Comparison of ENCODE assay signal across 1 cellular context in genomic region chr2:72915907-72916742, GRCh38.
TF ChIP-seq lines count a peak whose summit lies in the region.

No MANE protein-coding gene starts in this region.

TF ChIP-seq in HEK293, 187 proteins besides CTCF, POLR2A, EP300 and RAD21 (continued from another document and continues in another):
- TF ChIP-seq ZNF704 (tag by site-specific recombination; IDR thresholded peaks at IDR 0.05), result no peak
- no peak for TF ChIP-seq BCL6B (tag by site-specific recombination; IDR thresholded peaks at IDR 0.05)
- 0 out of 2 replicates have a peak, but pooled peaks have one; percentile 47 for TF ChIP-seq SP7 (tag by site-specific recombination; IDR thresholded peaks at IDR 0.05)
- TF ChIP-seq, protein P1, sequence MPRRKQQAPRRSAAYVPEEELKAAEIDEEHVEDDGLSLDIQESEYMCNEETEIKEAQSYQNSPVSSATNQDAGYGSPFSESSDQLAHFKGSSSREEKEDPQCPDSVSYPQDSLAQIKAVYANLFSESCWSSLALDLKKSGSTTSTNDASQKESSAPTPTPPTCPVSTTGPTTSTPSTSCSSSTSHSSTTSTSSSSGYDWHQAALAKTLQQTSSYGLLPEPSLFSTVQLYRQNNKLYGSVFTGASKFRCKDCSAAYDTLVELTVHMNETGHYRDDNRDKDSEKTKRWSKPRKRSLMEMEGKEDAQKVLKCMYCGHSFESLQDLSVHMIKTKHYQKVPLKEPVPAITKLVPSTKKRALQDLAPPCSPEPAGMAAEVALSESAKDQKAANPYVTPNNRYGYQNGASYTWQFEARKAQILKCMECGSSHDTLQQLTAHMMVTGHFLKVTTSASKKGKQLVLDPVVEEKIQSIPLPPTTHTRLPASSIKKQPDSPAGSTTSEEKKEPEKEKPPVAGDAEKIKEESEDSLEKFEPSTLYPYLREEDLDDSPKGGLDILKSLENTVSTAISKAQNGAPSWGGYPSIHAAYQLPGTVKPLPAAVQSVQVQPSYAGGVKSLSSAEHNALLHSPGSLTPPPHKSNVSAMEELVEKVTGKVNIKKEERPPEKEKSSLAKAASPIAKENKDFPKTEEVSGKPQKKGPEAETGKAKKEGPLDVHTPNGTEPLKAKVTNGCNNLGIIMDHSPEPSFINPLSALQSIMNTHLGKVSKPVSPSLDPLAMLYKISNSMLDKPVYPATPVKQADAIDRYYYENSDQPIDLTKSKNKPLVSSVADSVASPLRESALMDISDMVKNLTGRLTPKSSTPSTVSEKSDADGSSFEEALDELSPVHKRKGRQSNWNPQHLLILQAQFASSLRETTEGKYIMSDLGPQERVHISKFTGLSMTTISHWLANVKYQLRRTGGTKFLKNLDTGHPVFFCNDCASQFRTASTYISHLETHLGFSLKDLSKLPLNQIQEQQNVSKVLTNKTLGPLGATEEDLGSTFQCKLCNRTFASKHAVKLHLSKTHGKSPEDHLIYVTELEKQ (tag by site-specific recombination; IDR thresholded peaks at IDR 0.05; ENCODE audit: borderline replicate concordance), result no peak
- no peak for TF ChIP-seq ZNF37A (tag by site-specific recombination; IDR thresholded peaks at IDR 0.05)
- TF ChIP-seq ZNF416 (tag by site-specific recombination; IDR thresholded peaks at IDR 0.05), result no peak
- no peak for TF ChIP-seq ZBTB48 (tag by site-specific recombination; IDR thresholded peaks at IDR 0.05)
- peak; percentile 77 for TF ChIP-seq GLIS1 (tag by site-specific recombination; IDR thresholded peaks at IDR 0.05)
- no peak for TF ChIP-seq ZNF658 (tag by site-specific recombination; IDR thresholded peaks at IDR 0.05)
- no peak for TF ChIP-seq ZSCAN30 (tag by site-specific recombination; IDR thresholded peaks at IDR 0.05)
- no peak for TF ChIP-seq ZNF501 (tag by site-specific recombination; IDR thresholded peaks at IDR 0.05)
- 0 out of 2 replicates have a peak, but pooled peaks have one; percentile 30 for TF ChIP-seq ZNF423 (tag by site-specific recombination; IDR thresholded peaks at IDR 0.05)
- TF ChIP-seq ZNF138 (tag by site-specific recombination; IDR thresholded peaks at IDR 0.05; ENCODE audit: borderline replicate concordance), result no peak
- no peak for TF ChIP-seq ZNF114 (tag by site-specific recombination; IDR thresholded peaks at IDR 0.05)
- TF ChIP-seq ZNF354C (tag by site-specific recombination; IDR thresholded peaks at IDR 0.05; ENCODE audit: borderline replicate concordance, low read depth), result no peak
- no peak for TF ChIP-seq ZNF48 (tag by site-specific recombination; IDR thresholded peaks at IDR 0.05)
- TF ChIP-seq ZNF112 (tag by site-specific recombination; IDR thresholded peaks at IDR 0.05), result no peak
- TF ChIP-seq ZNF585B (tag by site-specific recombination; IDR thresholded peaks at IDR 0.05), result no peak
- TF ChIP-seq ZEB2 (tag by site-specific recombination; IDR thresholded peaks at IDR 0.05), result no peak
- TF ChIP-seq ZNF843 (tag by site-specific recombination; IDR thresholded peaks at IDR 0.05), result no peak
- TF ChIP-seq ZNF311 (tag by site-specific recombination; IDR thresholded peaks at IDR 0.05; ENCODE audit: borderline replicate concordance), result no peak
- no peak for TF ChIP-seq YY1 (tag by site-specific recombination; IDR thresholded peaks at IDR 0.05)
- TF ChIP-seq, protein P2, sequence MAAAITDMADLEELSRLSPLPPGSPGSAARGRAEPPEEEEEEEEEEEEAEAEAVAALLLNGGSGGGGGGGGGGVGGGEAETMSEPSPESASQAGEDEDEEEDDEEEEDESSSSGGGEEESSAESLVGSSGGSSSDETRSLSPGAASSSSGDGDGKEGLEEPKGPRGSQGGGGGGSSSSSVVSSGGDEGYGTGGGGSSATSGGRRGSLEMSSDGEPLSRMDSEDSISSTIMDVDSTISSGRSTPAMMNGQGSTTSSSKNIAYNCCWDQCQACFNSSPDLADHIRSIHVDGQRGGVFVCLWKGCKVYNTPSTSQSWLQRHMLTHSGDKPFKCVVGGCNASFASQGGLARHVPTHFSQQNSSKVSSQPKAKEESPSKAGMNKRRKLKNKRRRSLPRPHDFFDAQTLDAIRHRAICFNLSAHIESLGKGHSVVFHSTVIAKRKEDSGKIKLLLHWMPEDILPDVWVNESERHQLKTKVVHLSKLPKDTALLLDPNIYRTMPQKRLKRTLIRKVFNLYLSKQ (tag by site-specific recombination; IDR thresholded peaks at IDR 0.05; ENCODE audit: borderline replicate concordance), result no peak
- TF ChIP-seq PRDM1 (tag by site-specific recombination; IDR thresholded peaks at IDR 0.05), result no peak
- TF ChIP-seq SETDB1 (IDR thresholded peaks at IDR 0.05; ENCODE audit: insufficient read length, low read length), result no peak
- TF ChIP-seq ZNF148 (tag by site-specific recombination; IDR thresholded peaks at IDR 0.05; ENCODE audit: borderline replicate concordance), result no peak
- no peak for TF ChIP-seq HOXD13 (CRISPR knock-in tag; IDR thresholded peaks at IDR 0.05; ENCODE audit: borderline replicate concordance)
- no peak for TF ChIP-seq ZNF521 (tag by site-specific recombination; IDR thresholded peaks at IDR 0.05)
- TF ChIP-seq, protein P3, sequence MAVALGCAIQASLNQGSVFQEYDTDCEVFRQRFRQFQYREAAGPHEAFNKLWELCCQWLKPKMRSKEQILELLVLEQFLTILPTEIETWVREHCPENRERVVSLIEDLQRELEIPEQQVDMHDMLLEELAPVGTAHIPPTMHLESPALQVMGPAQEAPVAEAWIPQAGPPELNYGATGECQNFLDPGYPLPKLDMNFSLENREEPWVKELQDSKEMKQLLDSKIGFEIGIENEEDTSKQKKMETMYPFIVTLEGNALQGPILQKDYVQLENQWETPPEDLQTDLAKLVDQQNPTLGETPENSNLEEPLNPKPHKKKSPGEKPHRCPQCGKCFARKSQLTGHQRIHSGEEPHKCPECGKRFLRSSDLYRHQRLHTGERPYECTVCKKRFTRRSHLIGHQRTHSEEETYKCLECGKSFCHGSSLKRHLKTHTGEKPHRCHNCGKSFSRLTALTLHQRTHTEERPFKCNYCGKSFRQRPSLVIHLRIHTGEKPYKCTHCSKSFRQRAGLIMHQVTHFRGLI (tag by site-specific recombination; IDR thresholded peaks at IDR 0.05), result no peak
- TF ChIP-seq, protein P4, sequence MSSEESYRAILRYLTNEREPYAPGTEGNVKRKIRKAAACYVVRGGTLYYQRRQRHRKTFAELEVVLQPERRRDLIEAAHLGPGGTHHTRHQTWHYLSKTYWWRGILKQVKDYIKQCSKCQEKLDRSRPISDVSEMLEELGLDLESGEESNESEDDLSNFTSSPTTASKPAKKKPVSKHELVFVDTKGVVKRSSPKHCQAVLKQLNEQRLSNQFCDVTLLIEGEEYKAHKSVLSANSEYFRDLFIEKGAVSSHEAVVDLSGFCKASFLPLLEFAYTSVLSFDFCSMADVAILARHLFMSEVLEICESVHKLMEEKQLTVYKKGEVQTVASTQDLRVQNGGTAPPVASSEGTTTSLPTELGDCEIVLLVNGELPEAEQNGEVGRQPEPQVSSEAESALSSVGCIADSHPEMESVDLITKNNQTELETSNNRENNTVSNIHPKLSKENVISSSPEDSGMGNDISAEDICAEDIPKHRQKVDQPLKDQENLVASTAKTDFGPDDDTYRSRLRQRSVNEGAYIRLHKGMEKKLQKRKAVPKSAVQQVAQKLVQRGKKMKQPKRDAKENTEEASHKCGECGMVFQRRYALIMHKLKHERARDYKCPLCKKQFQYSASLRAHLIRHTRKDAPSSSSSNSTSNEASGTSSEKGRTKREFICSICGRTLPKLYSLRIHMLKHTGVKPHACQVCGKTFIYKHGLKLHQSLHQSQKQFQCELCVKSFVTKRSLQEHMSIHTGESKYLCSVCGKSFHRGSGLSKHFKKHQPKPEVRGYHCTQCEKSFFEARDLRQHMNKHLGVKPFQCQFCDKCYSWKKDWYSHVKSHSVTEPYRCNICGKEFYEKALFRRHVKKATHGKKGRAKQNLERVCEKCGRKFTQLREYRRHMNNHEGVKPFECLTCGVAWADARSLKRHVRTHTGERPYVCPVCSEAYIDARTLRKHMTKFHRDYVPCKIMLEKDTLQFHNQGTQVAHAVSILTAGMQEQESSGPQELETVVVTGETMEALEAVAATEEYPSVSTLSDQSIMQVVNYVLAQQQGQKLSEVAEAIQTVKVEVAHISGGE (tag by site-specific recombination; conservative IDR thresholded peaks at IDR 0.05; ENCODE audit: low read depth), result no peak
- no peak for TF ChIP-seq YY2 (tag by site-specific recombination; IDR thresholded peaks at IDR 0.05)
- TF ChIP-seq ZXDB (tag by site-specific recombination; IDR thresholded peaks at IDR 0.05), result peak; percentile 47; the same call in 1 of the 2 replicates
- TF ChIP-seq ZNF350 (tag by site-specific recombination; IDR thresholded peaks at IDR 0.05), result no peak
- TF ChIP-seq ZNF16 (tag by site-specific recombination; IDR thresholded peaks at IDR 0.05; ENCODE audit: low read depth), result no peak
- no peak for TF ChIP-seq RBAK (tag by site-specific recombination; IDR thresholded peaks at IDR 0.05)
- TF ChIP-seq ZNF654 (tag by site-specific recombination; IDR thresholded peaks at IDR 0.05; ENCODE audit: low read depth), result no peak
- peak; percentile 90 for TF ChIP-seq GLIS2 (tag by site-specific recombination; IDR thresholded peaks at IDR 0.05)
- TF ChIP-seq ZNF571 (tag by site-specific recombination; IDR thresholded peaks at IDR 0.05), result no peak
- no peak for TF ChIP-seq ZNF214 (tag by site-specific recombination; IDR thresholded peaks at IDR 0.05; ENCODE audit: borderline replicate concordance)
- TF ChIP-seq, protein P5, sequence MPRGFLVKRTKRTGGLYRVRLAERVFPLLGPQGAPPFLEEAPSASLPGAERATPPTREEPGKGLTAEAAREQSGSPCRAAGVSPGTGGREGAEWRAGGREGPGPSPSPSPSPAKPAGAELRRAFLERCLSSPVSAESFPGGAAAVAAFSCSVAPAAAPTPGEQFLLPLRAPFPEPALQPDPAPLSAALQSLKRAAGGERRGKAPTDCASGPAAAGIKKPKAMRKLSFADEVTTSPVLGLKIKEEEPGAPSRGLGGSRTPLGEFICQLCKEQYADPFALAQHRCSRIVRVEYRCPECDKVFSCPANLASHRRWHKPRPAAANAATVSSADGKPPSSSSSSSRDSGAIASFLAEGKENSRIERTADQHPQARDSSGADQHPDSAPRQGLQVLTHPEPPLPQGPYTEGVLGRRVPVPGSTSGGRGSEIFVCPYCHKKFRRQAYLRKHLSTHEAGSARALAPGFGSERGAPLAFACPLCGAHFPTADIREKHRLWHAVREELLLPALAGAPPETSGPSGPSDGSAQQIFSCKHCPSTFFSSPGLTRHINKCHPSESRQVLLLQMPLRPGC (tag by site-specific recombination; IDR thresholded peaks at IDR 0.05), result no peak
- TF ChIP-seq ZNF513 (tag by site-specific recombination; IDR thresholded peaks at IDR 0.05), result no peak
- TF ChIP-seq ZNF132 (tag by site-specific recombination; IDR thresholded peaks at IDR 0.05; ENCODE audit: borderline replicate concordance), result no peak
- no peak for TF ChIP-seq TRIM28 (IDR thresholded peaks at IDR 0.05; ENCODE audit: borderline replicate concordance, low read length)
- TF ChIP-seq ZNF692 (tag by site-specific recombination; IDR thresholded peaks at IDR 0.05), result no peak
